ENCODE assay signal across 26 cellular contexts in the genomic region with DNA sequence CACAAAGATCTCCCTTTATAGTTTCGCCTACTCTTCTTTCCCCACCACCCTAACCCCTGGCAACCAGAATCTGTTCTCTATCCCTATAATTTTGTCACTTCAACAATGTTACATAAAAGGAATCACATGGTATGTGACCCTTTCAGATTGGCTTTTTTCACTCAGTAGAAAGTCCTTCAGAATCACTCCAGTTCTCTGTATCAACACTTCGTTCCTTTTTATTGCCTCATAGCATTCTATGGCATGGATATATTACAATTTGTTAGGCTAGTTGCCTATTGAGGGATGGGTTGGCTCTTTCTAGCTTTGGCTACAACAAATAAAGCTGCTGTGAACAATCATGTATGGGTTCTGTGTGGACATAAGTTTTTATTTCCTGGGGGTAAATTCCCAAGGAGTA.
"Had no signal": no experiment of that assay in that cellular context is flagged by ENCODE, and none has a peak within 500 bp of the region (broad histone marks: within the 10 kb centered on the region; RNA-seq: fewer than 3 reads in every experiment).

No MANE protein-coding gene starts in this region.

- H3K27ac ChIP-seq: ascending aorta, cardiac muscle cell, coronary artery, dorsolateral prefrontal cortex, gastrocnemius medialis, stomach, thyroid gland had no signal

- H3K9me3 Mint-ChIP-seq: brain, natural killer cell had no signal

- H3K36me3 Mint-ChIP-seq: activated naive CD8-positive, alpha-beta T cell; brain; mesothelial cell of epicardium; natural killer cell had no signal

- H3K4me3 Mint-ChIP-seq: activated naive CD8-positive, alpha-beta T cell; brain; mesothelial cell of epicardium; natural killer cell had no signal

- ATAC-seq: gastrocnemius medialis, left ventricle myocardium superior, right cardiac atrium had no signal

- H3K4me3 ChIP-seq: ascending aorta, cardiac muscle cell, coronary artery, dorsolateral prefrontal cortex, gastrocnemius medialis, stomach, thyroid gland, upper lobe of left lung had no signal

- H3K4me1 ChIP-seq: ascending aorta had no signal

- H3K27me3 ChIP-seq: ascending aorta, cardiac muscle cell, gastrocnemius medialis, stomach, thyroid gland, upper lobe of left lung had no signal

- H3K4me1 Mint-ChIP-seq: mesothelial cell of epicardium, natural killer cell had no signal

- H3K27ac Mint-ChIP-seq: activated naive CD8-positive, alpha-beta T cell; brain; mesothelial cell of epicardium; natural killer cell had no signal

- H3K9me3 ChIP-seq: ascending aorta, gastrocnemius medialis, stomach, thyroid gland, upper lobe of left lung had no signal

- H3K36me3 ChIP-seq: ascending aorta, cardiac muscle cell, gastrocnemius medialis, stomach, thyroid gland, upper lobe of left lung had no signal

- DNase-seq: activated CD4-positive, alpha-beta T cell treated with anti-CD3 and anti-CD28 coated beads for 4 hours; activated CD4-positive, alpha-beta T cell treated with anti-CD3 and anti-CD28 coated beads, Interleukin-2, amount 50 U/mL, for 48 hours; activated CD8-positive, alpha-beta memory T cell treated with anti-CD3 and anti-CD28 coated beads for 24 hours; activated effector memory CD4-positive, alpha-beta T cell treated with Interleukin-2 at 50 U/mL for 16 hours; activated naive CD4-positive, alpha-beta T cell treated with Interleukin-2 at 50 U/mL for 16 hours; dorsolateral prefrontal cortex; effector memory CD4-positive, alpha-beta T cell; erythroblast; gastrocnemius medialis; glutamatergic neuron; islet precursor cell; left ventricle myocardium superior; mammary epithelial cell; natural killer cell; posterior cingulate gyrus; right cardiac atrium; stimulated activated CD4-positive, alpha-beta T cell treated with anti-CD3 and anti-CD28 coated beads, Interleukin-2, amount 100 ng/mL, for 48 hours; stomach; thyroid gland; upper lobe of left lung had no signal
